ENCODE assay signal across 8 cellular contexts in the genomic region with DNA sequence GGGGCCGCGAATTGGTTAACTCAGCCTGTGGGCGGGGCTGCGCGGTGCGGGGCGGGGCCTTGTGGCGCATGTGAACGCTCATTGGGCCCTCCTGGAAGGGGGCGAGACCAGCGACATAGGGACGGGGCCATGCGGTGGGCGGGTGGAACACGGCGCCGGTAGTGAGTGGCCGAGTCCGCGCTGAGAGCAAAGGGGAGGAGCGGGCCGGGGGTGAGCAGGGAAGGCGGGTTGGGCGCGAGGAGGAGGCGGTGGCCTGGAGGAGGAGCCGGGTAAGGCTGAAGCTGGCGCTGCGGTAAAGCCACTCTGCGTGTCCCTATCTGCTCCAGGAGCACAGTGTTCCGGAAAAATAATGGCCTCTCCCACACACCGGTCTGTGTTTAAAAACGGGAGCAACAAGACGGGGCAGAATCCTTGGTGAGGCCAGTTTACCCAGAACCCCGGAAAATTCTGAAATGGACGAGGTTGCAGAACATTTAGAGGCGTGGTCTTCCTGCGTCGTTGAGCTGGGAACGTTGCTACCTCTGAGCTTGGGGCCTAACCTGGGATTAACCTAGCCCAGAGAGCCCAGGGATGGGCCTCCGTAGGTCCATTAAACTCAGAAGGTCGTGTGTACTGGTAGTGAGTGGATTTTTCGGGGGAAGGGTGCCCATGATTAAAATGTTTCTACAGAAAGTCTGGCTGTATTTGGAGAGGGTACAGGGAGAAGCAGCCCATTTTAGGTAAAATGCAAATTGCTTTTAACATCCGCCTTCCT. TPM values are rescaled to one million over a fixed set of nuclear protein-coding genes. Genes with fewer than 3 reads are reported as not detected.
DNase-seq lines count a peak whose midpoint lies in the region; ATAC-seq and TF ChIP-seq lines count a peak whose summit lies in the region.

No MANE protein-coding gene starts in this region.

- peak; percentile 87 for ATAC-seq in GM21737 (IDR thresholded peaks at IDR 0.05; ENCODE audit: unreplicated experiment)
- ATAC-seq in esophagus mucosa, result peak; percentile 96

- DNase-seq in DMS79 (lab: John Stamatoyannopoulos, UW) (peak; percentile 98), KG1 (lab: John Stamatoyannopoulos, UW) (peak; percentile 93), myocyte (ENCODE audit: low read depth) (peak; percentile 99)
- peak; percentile 100 for DNase-seq in activated T-cell treated with anti-CD3 and anti-CD28 coated beads, Interleukin-2, amount 50 U/mL, for 48 hours
- peak; percentile 100 for DNase-seq in stimulated activated CD8-positive, alpha-beta memory T cell treated with anti-CD3 and anti-CD28 coated beads, Interleukin-7, amount 100 ng/mL, for 4 hours (ENCODE audit: low read depth in 2 of 2)

TF ChIP-seq in PFSK-1, 5 proteins besides CTCF, POLR2A, EP300 and RAD21:
- TF ChIP-seq, protein P1, sequence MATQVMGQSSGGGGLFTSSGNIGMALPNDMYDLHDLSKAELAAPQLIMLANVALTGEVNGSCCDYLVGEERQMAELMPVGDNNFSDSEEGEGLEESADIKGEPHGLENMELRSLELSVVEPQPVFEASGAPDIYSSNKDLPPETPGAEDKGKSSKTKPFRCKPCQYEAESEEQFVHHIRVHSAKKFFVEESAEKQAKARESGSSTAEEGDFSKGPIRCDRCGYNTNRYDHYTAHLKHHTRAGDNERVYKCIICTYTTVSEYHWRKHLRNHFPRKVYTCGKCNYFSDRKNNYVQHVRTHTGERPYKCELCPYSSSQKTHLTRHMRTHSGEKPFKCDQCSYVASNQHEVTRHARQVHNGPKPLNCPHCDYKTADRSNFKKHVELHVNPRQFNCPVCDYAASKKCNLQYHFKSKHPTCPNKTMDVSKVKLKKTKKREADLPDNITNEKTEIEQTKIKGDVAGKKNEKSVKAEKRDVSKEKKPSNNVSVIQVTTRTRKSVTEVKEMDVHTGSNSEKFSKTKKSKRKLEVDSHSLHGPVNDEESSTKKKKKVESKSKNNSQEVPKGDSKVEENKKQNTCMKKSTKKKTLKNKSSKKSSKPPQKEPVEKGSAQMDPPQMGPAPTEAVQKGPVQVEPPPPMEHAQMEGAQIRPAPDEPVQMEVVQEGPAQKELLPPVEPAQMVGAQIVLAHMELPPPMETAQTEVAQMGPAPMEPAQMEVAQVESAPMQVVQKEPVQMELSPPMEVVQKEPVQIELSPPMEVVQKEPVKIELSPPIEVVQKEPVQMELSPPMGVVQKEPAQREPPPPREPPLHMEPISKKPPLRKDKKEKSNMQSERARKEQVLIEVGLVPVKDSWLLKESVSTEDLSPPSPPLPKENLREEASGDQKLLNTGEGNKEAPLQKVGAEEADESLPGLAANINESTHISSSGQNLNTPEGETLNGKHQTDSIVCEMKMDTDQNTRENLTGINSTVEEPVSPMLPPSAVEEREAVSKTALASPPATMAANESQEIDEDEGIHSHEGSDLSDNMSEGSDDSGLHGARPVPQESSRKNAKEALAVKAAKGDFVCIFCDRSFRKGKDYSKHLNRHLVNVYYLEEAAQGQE (IDR thresholded peaks at IDR 0.05; ENCODE audit: insufficient read depth in 1 of 2, low read depth in 2 of 2, low read length in 2 of 2), result no peak
- TF ChIP-seq POLR2AphosphoS5 (IDR thresholded peaks at IDR 0.05; ENCODE audit: low read depth, low read length) (no peak; the same call in 1 of the 2 replicates), FOXP2 (optimal IDR thresholded peaks at IDR 0.05; ENCODE audit: borderline replicate concordance, extremely low read depth, extremely low read length, insufficient read depth) (peak; percentile 80), TAF1 (IDR thresholded peaks at IDR 0.05; ENCODE audit: borderline replicate concordance, insufficient read depth, low read length) (no peak), SIN3A (IDR thresholded peaks at IDR 0.05; ENCODE audit: borderline replicate concordance, insufficient read depth, low read length) (no peak)
TF ChIP-seq in PFSK-1: peak in this region for 1.

RNA-seq across cellular contexts. Expression of a gene that starts 0.5 kb away (rescaled TPM):
- 32.7 TPM for polyA plus RNA-seq in PFSK-1 (2012; ENCODE audit: insufficient read length, low read depth)
- total RNA-seq in esophagus mucosa (175 TPM), myocyte (19.6 and 26.0 TPM in 2 replicates)
- polyA plus RNA-seq in myocyte (2012), result 23.9 TPM

RNA-seq across cellular contexts. Expression of a gene that starts 32.6 kb away (rescaled TPM):
- polyA plus RNA-seq in PFSK-1 (2012; ENCODE audit: insufficient read length, low read depth), result 13.8 TPM
- total RNA-seq in esophagus mucosa, result 24.6 TPM
- total RNA-seq in myocyte, result 45.9 and 48.2 TPM in 2 replicates
- 23.3 TPM for polyA plus RNA-seq in myocyte (2012)

RNA-seq across cellular contexts. Expression of a gene that starts 32.7 kb away (rescaled TPM):
- 6.0 TPM for polyA plus RNA-seq in PFSK-1 (2012; ENCODE audit: insufficient read length, low read depth)
- 8.1 TPM for total RNA-seq in esophagus mucosa
- 9.8 and 12.4 TPM in 2 replicates for total RNA-seq in myocyte
- 14.3 TPM for polyA plus RNA-seq in myocyte (2012)

Comparison
In these comparisons a context has a peak if more than half of its experiments do, and no peak if none do; other contexts are left out.
1. Peak in every context shown above with its lines: DNase-seq and ATAC-seq.